ENCODE assay signal across 19 cellular contexts in the genomic region with DNA sequence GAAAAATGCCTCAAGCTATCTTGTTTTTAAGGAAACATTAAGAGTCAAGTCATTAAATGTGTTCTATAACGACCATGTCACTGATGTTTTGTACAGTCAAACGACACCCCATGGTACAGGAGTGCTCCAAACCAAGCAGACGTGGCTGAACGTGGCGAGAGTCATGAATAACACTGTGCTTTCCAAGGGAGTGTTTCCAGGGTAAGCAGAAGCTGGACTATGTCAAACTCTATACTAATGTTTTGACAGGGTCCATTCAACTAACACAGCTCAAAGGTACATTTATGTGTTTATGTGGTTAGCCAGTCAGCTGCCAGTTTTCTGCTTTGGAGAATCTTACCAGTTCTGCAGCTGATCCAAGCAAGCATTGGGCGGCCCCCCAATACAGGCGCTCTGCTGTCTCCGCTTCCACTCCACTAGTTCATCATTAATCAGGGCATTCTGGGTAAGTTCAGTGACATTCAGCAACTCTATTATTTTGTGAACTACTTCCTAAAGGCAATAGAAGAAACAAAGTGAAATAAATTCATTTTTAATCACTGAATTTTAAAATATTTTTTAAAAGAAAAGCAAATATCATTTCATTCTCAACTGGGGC. TPM values are rescaled to one million over a fixed set of nuclear protein-coding genes. Genes with fewer than 3 reads are reported as not detected.
DNase-seq lines count a peak whose midpoint lies in the region; ATAC-seq and TF ChIP-seq lines count a peak whose summit lies in the region.
"Had no signal": no experiment of that assay in that cellular context is flagged by ENCODE, and none has a peak within 500 bp of the region (broad histone marks: within the 10 kb centered on the region; RNA-seq: fewer than 3 reads in every experiment).

No MANE protein-coding gene starts in this region.

- H3K9me3 Mint-ChIP-seq in activated naive CD4-positive, alpha-beta T cell treated with anti-CD3 and anti-CD28 coated beads, Interleukin-2, amount 50 U/mL, for 24 hours = no peaks in the 10 kb centered on the region
- H3K9me3 Mint-ChIP-seq in activated CD4-positive, alpha-beta memory T cell treated with anti-CD3 and anti-CD28 coated beads, Interleukin-2, amount 10 ng/mL, durations not matched to agents 7 days and 5 days = no peaks in the 10 kb centered on the region
- no peaks in the 10 kb centered on the region for H3K9me3 Mint-ChIP-seq in endothelial cell (ENCODE audit: unreplicated experiment)

- CTCF ChIA-PET in activated CD4-positive, alpha-beta memory T cell treated with anti-CD3 and anti-CD28 coated beads, Interleukin-2, amount 10 ng/mL, durations not matched to agents 7 days and 5 days (lab: Charles Lee) = interaction anchor here (0.9 to 2.5 kb wide), 4 partner anchors 11 to 16 kb away, joined by 4 to 9 read pairs (median 4); no protein-coding TSS in a partner anchor

- H3K4me3 Mint-ChIP-seq in activated naive CD4-positive, alpha-beta T cell treated with anti-CD3 and anti-CD28 coated beads, Interleukin-2, amount 50 U/mL, for 24 hours = peak overlapping the region; percentile 34
- H3K4me3 Mint-ChIP-seq in activated CD4-positive, alpha-beta memory T cell treated with anti-CD3 and anti-CD28 coated beads, Interleukin-2, amount 10 ng/mL, durations not matched to agents 7 days and 5 days = no peak overlapping the region
- no peak overlapping the region for H3K4me3 Mint-ChIP-seq in endothelial cell (ENCODE audit: unreplicated experiment)

- no peak for TF ChIP-seq POLR2A in gastroesophageal sphincter (IDR thresholded peaks at IDR 0.05)

- no peaks in the 10 kb centered on the region for H3K27me3 ChIP-seq in gastroesophageal sphincter
- no peaks in the 10 kb centered on the region for H3K27me3 ChIP-seq in stomach smooth muscle (ENCODE audit: control insufficient read depth in 1 of 2, insufficient read depth in 2 of 2, low read length in 2 of 2)
- no peaks in the 10 kb centered on the region for H3K27me3 ChIP-seq in colonic mucosa
- H3K27me3 ChIP-seq: ascending aorta, tibial nerve had no signal

- ATAC-seq in gastroesophageal sphincter = peak; percentile 40
- ATAC-seq: esophagus mucosa, K562 had no signal

- H3K4me3 ChIP-seq in gastroesophageal sphincter (no peak overlapping the region), stomach smooth muscle (ENCODE audit: low read length in 2 of 2) (no peak overlapping the region), colonic mucosa (no peak overlapping the region)
- H3K4me3 ChIP-seq: ascending aorta, HAP-1, K562, tibial nerve had no signal

- H3K4me1 ChIP-seq in gastroesophageal sphincter (peaks cover 0 to 16% (median 0%) of the 10 kb centered on the region in 3 donors), stomach smooth muscle (ENCODE audit: control insufficient read depth, insufficient read depth, low read length) (peaks cover 7% of the 10 kb centered on the region), colonic mucosa (no peaks in the 10 kb centered on the region)
- H3K4me1 ChIP-seq: ascending aorta, HAP-1, tibial nerve had no signal

- peaks cover 7 to 100% of the 10 kb centered on the region in 2 donors for H3K36me3 ChIP-seq in gastroesophageal sphincter
- H3K36me3 ChIP-seq in stomach smooth muscle (ENCODE audit: control insufficient read depth in 2 of 2, insufficient read depth in 2 of 2, low read length in 2 of 2) = peaks cover 40 to 51% of the 10 kb centered on the region in 2 donors
- H3K36me3 ChIP-seq in colonic mucosa = peaks cover 50% of the 10 kb centered on the region

- no peak for TF ChIP-seq EP300 in gastroesophageal sphincter (IDR thresholded peaks at IDR 0.05)

- H3K4me1 Mint-ChIP-seq in activated naive CD4-positive, alpha-beta T cell treated with anti-CD3 and anti-CD28 coated beads, Interleukin-2, amount 50 U/mL, for 24 hours = peaks cover 72% of the 10 kb centered on the region
- peaks cover 84% of the 10 kb centered on the region for H3K4me1 Mint-ChIP-seq in activated CD4-positive, alpha-beta memory T cell treated with anti-CD3 and anti-CD28 coated beads, Interleukin-2, amount 10 ng/mL, durations not matched to agents 7 days and 5 days
- H3K4me1 Mint-ChIP-seq in endothelial cell (ENCODE audit: unreplicated experiment) = no peaks in the 10 kb centered on the region

- H3K27ac ChIP-seq in gastroesophageal sphincter (peak overlapping the region in 2 of 4 donors; percentile 7 to 18), stomach smooth muscle (ENCODE audit: low read length) (peak overlapping the region; percentile 60), colonic mucosa (no peak overlapping the region)
- H3K27ac ChIP-seq: ascending aorta, tibial nerve had no signal

- H3K9me3 ChIP-seq in gastroesophageal sphincter (no peaks in the 10 kb centered on the region), stomach smooth muscle (ENCODE audit: control insufficient read depth in 2 of 2, low read length in 2 of 2) (no peaks in the 10 kb centered on the region), colonic mucosa (no peaks in the 10 kb centered on the region)
- H3K9me3 ChIP-seq: ascending aorta, Caco-2, HAP-1, tibial nerve had no signal

- 40 to 46% methylated on average over 8 of the region's 8 CpGs for WGBS in gastroesophageal sphincter (ENCODE audit: low coverage in 1 of 2), 2 donors

- H3K27me3 Mint-ChIP-seq in activated naive CD4-positive, alpha-beta T cell treated with anti-CD3 and anti-CD28 coated beads, Interleukin-2, amount 50 U/mL, for 24 hours = no peaks in the 10 kb centered on the region
- no peaks in the 10 kb centered on the region for H3K27me3 Mint-ChIP-seq in activated CD4-positive, alpha-beta memory T cell treated with anti-CD3 and anti-CD28 coated beads, Interleukin-2, amount 10 ng/mL, durations not matched to agents 7 days and 5 days
- H3K27me3 Mint-ChIP-seq in endothelial cell (ENCODE audit: unreplicated experiment) = no peaks in the 10 kb centered on the region

- TF ChIP-seq CTCF in gastroesophageal sphincter (IDR thresholded peaks at IDR 0.05) = no peak
- no peak for TF ChIP-seq CTCF in colonic mucosa (IDR thresholded peaks at IDR 0.05)
- TF ChIP-seq CTCF in endothelial cell (IDR thresholded peaks at IDR 0.05; ENCODE audit: unreplicated experiment) = no peak

- POLR2A ChIA-PET in activated CD4-positive, alpha-beta memory T cell treated with anti-CD3 and anti-CD28 coated beads, Interleukin-2, amount 10 ng/mL, durations not matched to agents 7 days and 5 days (lab: Charles Lee) = interaction anchor here (1.1 to 3.5 kb wide), 6 partner anchors 10 to 25 kb away, joined by 3 to 14 read pairs (median 8); no protein-coding TSS in a partner anchor

- H3K9ac ChIP-seq in stomach smooth muscle (ENCODE audit: low read length in 2 of 2) (no peak overlapping the region), colonic mucosa (ENCODE audit: low read depth in 2 of 2, low read length in 2 of 2) (no peak overlapping the region)

- DNase-seq in activated naive CD4-positive, alpha-beta T cell treated with Interleukin-2 at 50 U/mL for 16 hours = no peak
- DNase-seq in activated CD4-positive, alpha-beta memory T cell treated with anti-CD3 and anti-CD28 coated beads, Interleukin-2, amount 10 ng/mL, durations not matched to agents 7 days and 5 days = no peak
- no peak for DNase-seq in colonic mucosa
- DNase-seq in endothelial cell (ENCODE audit: low spot score) = no peak
- DNase-seq in T-helper 9 cell = no peak
- DNase-seq: Caco-2; MM.1S; NCI-H1694; NCI-H748 treated with DMSO at 0.1 percent for 48 hours; OCI-M1; stimulated activated naive CD4-positive, alpha-beta T cell had no signal

- intact Hi-C loops in colonic mucosa (cut with DNase I) = no loop called here

- H3K36me3 Mint-ChIP-seq in activated naive CD4-positive, alpha-beta T cell treated with anti-CD3 and anti-CD28 coated beads, Interleukin-2, amount 50 U/mL, for 24 hours = peaks cover 57% of the 10 kb centered on the region
- H3K36me3 Mint-ChIP-seq in activated CD4-positive, alpha-beta memory T cell treated with anti-CD3 and anti-CD28 coated beads, Interleukin-2, amount 10 ng/mL, durations not matched to agents 7 days and 5 days (ENCODE audit: low read depth) = peaks cover 94% of the 10 kb centered on the region
- peaks cover 43% of the 10 kb centered on the region for H3K36me3 Mint-ChIP-seq in endothelial cell (ENCODE audit: low read depth, unreplicated experiment)

- peak overlapping the region; percentile 95 for H3K27ac Mint-ChIP-seq in activated naive CD4-positive, alpha-beta T cell treated with anti-CD3 and anti-CD28 coated beads, Interleukin-2, amount 50 U/mL, for 24 hours
- peak overlapping the region; percentile 71 for H3K27ac Mint-ChIP-seq in activated CD4-positive, alpha-beta memory T cell treated with anti-CD3 and anti-CD28 coated beads, Interleukin-2, amount 10 ng/mL, durations not matched to agents 7 days and 5 days
- H3K27ac Mint-ChIP-seq in endothelial cell (ENCODE audit: unreplicated experiment) = no peak overlapping the region

RNA-seq across cellular contexts. Expression of a gene that starts 16.4 kb away (rescaled TPM):
- total RNA-seq in activated CD4-positive, alpha-beta memory T cell treated with anti-CD3 and anti-CD28 coated beads, Interleukin-2, amount 10 ng/mL, durations not matched to agents 7 days and 5 days = 100 to 1,000 TPM; 540 to 547 TPM
- 10 to 100 TPM; 47.0 to 59.9 (median 53.5) TPM for total RNA-seq in gastroesophageal sphincter
- total RNA-seq in colonic mucosa = 10 to 100 TPM; 52.7 to 58.3 TPM
- total RNA-seq in endothelial cell (ENCODE audit: unreplicated experiment) = 30.1 TPM

Comparison
In these comparisons a context has a peak if more than half of its experiments do, and no peak if none do; other contexts are left out.
1. RNA of a gene that starts 16.4 kb away (total RNA-seq): 540 to 547 TPM in activated CD4-positive, alpha-beta memory T cell treated with anti-CD3 and anti-CD28 coated beads, Interleukin-2, amount 10 ng/mL, durations not matched to agents 7 days and 5 days; 52.7 to 58.3 TPM in colonic mucosa, 47.0 to 59.9 TPM in gastroesophageal sphincter and 30.1 TPM in endothelial cell (single experiment); every median in the first group is over 4 times any median in the second.